In genomic region chr6:30781697-30782424, GRCh38 we compare ENCODE assay signal across 8 cellular contexts. TPM values are rescaled to one million over a fixed set of nuclear protein-coding genes. Genes with fewer than 3 reads are reported as not detected.
DNase-seq lines count a peak whose midpoint lies in the region; ATAC-seq, FAIRE-seq and TF ChIP-seq lines count a peak whose summit lies in the region.

No MANE protein-coding gene starts in this region.

- peaks cover 4% of the 10 kb centered on the region for H3K9me3 Mint-ChIP-seq in activated CD8-positive, alpha-beta T cell treated with anti-CD3 and anti-CD28 coated beads for 36 hours
- peaks cover 7% of the 10 kb centered on the region for H3K9me3 Mint-ChIP-seq in nephron

- peaks cover 5% of the 10 kb centered on the region for H3K36me3 Mint-ChIP-seq in activated CD8-positive, alpha-beta T cell treated with anti-CD3 and anti-CD28 coated beads for 36 hours (ENCODE audit: low read depth)
- no peaks in the 10 kb centered on the region for H3K36me3 Mint-ChIP-seq in nephron (ENCODE audit: low read depth)

- CTCF ChIA-PET in activated CD8-positive, alpha-beta T cell treated with anti-CD3 and anti-CD28 coated beads for 36 hours (lab: Charles Lee) = interaction anchor here (1.2 to 1.7 kb wide), 3 partner anchors 13 to 40 kb away, joined by 6 to 8 read pairs (median 6); no protein-coding TSS in a partner anchor

- FAIRE-seq in H54 (lab: Jason Lieb, UNC) = peak; percentile 80

- TF ChIP-seq POLR2A in H54 (IDR thresholded peaks at IDR 0.05; ENCODE audit: low read depth, low read length) = no peak

- TF ChIP-seq CTCF in AG09309 (IDR thresholded peaks at IDR 0.05; ENCODE audit: control insufficient read depth, insufficient read depth, low read depth, low read length, missing control alignments) = no peak
- TF ChIP-seq CTCF in activated CD8-positive, alpha-beta T cell treated with anti-CD3 and anti-CD28 coated beads for 36 hours (IDR thresholded peaks at IDR 0.05) = no peak
- TF ChIP-seq CTCF in fibroblast of the aortic adventitia (IDR thresholded peaks at IDR 0.05; ENCODE audit: insufficient read depth, low read length) = no peak
- no peak for TF ChIP-seq CTCF in nephron (IDR thresholded peaks at IDR 0.05; ENCODE audit: unreplicated experiment in 3 of 3)

- peak overlapping the region; percentile 85 for H3K27ac Mint-ChIP-seq in activated CD8-positive, alpha-beta T cell treated with anti-CD3 and anti-CD28 coated beads for 36 hours
- H3K27ac Mint-ChIP-seq in nephron = peak overlapping the region; percentile 90 to 97 (median 96)

- no peaks in the 10 kb centered on the region for H3K27me3 Mint-ChIP-seq in activated CD8-positive, alpha-beta T cell treated with anti-CD3 and anti-CD28 coated beads for 36 hours
- H3K27me3 Mint-ChIP-seq in nephron (ENCODE audit: low read depth) = no peaks in the 10 kb centered on the region

- peaks cover 72% of the 10 kb centered on the region for H3K4me1 Mint-ChIP-seq in activated CD8-positive, alpha-beta T cell treated with anti-CD3 and anti-CD28 coated beads for 36 hours (ENCODE audit: low read depth)
- peaks cover 50% of the 10 kb centered on the region for H3K4me1 Mint-ChIP-seq in nephron

- DNase-seq in AG09309 (ENCODE audit: low read depth) = peak; percentile 98
- peak; percentile 61 for DNase-seq in H54 (ENCODE audit: insufficient read length, low spot score)
- DNase-seq in NCI-H446 treated with DMSO at 0.1 percent for 48 hours (lab: John Stamatoyannopoulos, UW) = peak; percentile 97
- DNase-seq in activated CD8-positive, alpha-beta T cell treated with anti-CD3 and anti-CD28 coated beads for 36 hours = no peak
- peak; percentile 100 for DNase-seq in fibroblast of the aortic adventitia (ENCODE audit: low read depth)
- DNase-seq in germinal center (ENCODE audit: low spot score) = no peak

- intact Hi-C loops in activated CD8-positive, alpha-beta T cell treated with anti-CD3 and anti-CD28 coated beads for 36 hours (cut with micrococcal nuclease) = no loop called here

- POLR2A ChIA-PET in activated CD8-positive, alpha-beta T cell treated with anti-CD3 and anti-CD28 coated beads for 36 hours (lab: Charles Lee) = interaction anchor here (0.6 to 12.9 kb wide), 9 partner anchors 12 to 252 kb away, joined by 3 to 162 read pairs (median 5); partner anchors contain the start of genes FLOT1 and IER3

- H3K4me3 Mint-ChIP-seq in activated CD8-positive, alpha-beta T cell treated with anti-CD3 and anti-CD28 coated beads for 36 hours = peak overlapping the region; percentile 44
- peak overlapping the region in 1 of 3 experiments; percentile 45 for H3K4me3 Mint-ChIP-seq in nephron

- peak; percentile 8 for ATAC-seq in activated CD8-positive, alpha-beta T cell treated with anti-CD3 and anti-CD28 coated beads for 36 hours
- no peak for ATAC-seq in HG03469 (IDR thresholded peaks at IDR 0.05; ENCODE audit: unreplicated experiment)

- H3K4me3 ChIP-seq in AG09309 (ENCODE audit: control insufficient read depth, low read depth, low read length) = no peak overlapping the region
- H3K4me3 ChIP-seq in fibroblast of the aortic adventitia (ENCODE audit: low read depth, low read length) = peak overlapping the region; percentile 9

RNA-seq across cellular contexts. Expression of gene IER3, which starts 37.5 kb away (rescaled TPM):
- 100 to 1,000 TPM; 375 to 386 TPM for total RNA-seq in activated CD8-positive, alpha-beta T cell treated with anti-CD3 and anti-CD28 coated beads for 36 hours
- 23.8 and 26.7 TPM in 2 replicates for total RNA-seq in fibroblast of the aortic adventitia (ENCODE audit: low replicate concordance)

RNA-seq across cellular contexts. Expression of gene FLOT1, which starts 39.4 kb away (rescaled TPM):
- 100 to 1,000 TPM; 135 TPM for total RNA-seq in activated CD8-positive, alpha-beta T cell treated with anti-CD3 and anti-CD28 coated beads for 36 hours
- 77.8 and 109 TPM in 2 replicates for total RNA-seq in fibroblast of the aortic adventitia (ENCODE audit: low replicate concordance)

Comparison
In these comparisons a context has a peak if more than half of its experiments do, and no peak if none do; other contexts are left out.
1. DNase-seq: peak in AG09309 (single experiment), H54 (single experiment), NCI-H446 treated with DMSO at 0.1 percent for 48 hours (single experiment) and fibroblast of the aortic adventitia (single experiment); none in activated CD8-positive, alpha-beta T cell treated with anti-CD3 and anti-CD28 coated beads for 36 hours (single experiment) and germinal center (single experiment).
2. RNA of gene IER3, which starts 37.5 kb away (total RNA-seq): 375 to 386 TPM in activated CD8-positive, alpha-beta T cell treated with anti-CD3 and anti-CD28 coated beads for 36 hours; 23.8 to 26.7 TPM in fibroblast of the aortic adventitia; every median in the first group is over 10 times any median in the second.